ENCODE assay signal across 13 cellular contexts in genomic region chr19:491146-491741, GRCh38. TPM values are rescaled to one million over a fixed set of nuclear protein-coding genes. Genes with fewer than 3 reads are reported as not detected.
DNase-seq lines count a peak whose midpoint lies in the region; ATAC-seq and TF ChIP-seq lines count a peak whose summit lies in the region.
"Had no signal": no experiment of that assay in that cellular context is flagged by ENCODE, and none has a peak within 500 bp of the region (broad histone marks: within the 10 kb centered on the region; RNA-seq: fewer than 3 reads in every experiment).

No MANE protein-coding gene starts in this region.

- no TSS peak for BruUV-seq in Panc1 (replicated peaks; lab: Mats Ljungman, UMichigan)

- no peak for ATAC-seq in activated CD4-positive, alpha-beta T cell treated with anti-CD3 and anti-CD28 coated beads for 36 hours
- ATAC-seq in Panc1 = no peak
- ATAC-seq in GM19397 (IDR thresholded peaks at IDR 0.05; ENCODE audit: unreplicated experiment) = no peak
- ATAC-seq: pancreas, upper lobe of right lung had no signal

- peak; percentile 63 for DNase-seq in activated CD4-positive, alpha-beta T cell treated with anti-CD3 and anti-CD28 coated beads for 36 hours
- no peak for DNase-seq in activated CD4-positive, alpha-beta T cell treated with anti-CD3 and anti-CD28 coated beads, Interleukin-2, amount 10 ng/mL, durations not matched to agents 24 days and 14 days
- DNase-seq in Panc1 (ENCODE audit: low read depth, low spot score) (no peak), islet precursor cell (peak; percentile 52), brain microvascular endothelial cell (no peak)
- DNase-seq: NCI-H1417 treated with DMSO at 0.1 percent for 48 hours, NCI-H510A treated with DMSO at 0.1 percent for 48 hours, upper lobe of right lung had no signal

- H3K4me1 ChIP-seq in Panc1 (ENCODE audit: control insufficient read depth, insufficient read depth, low read length) = peaks cover 16% of the 10 kb centered on the region

- H3K9me3 Mint-ChIP-seq in activated CD4-positive, alpha-beta T cell treated with anti-CD3 and anti-CD28 coated beads for 36 hours (ENCODE audit: low read depth) = no peaks in the 10 kb centered on the region
- H3K9me3 Mint-ChIP-seq in activated CD4-positive, alpha-beta T cell treated with anti-CD3 and anti-CD28 coated beads, Interleukin-2, amount 10 ng/mL, durations not matched to agents 24 days and 14 days = no peaks in the 10 kb centered on the region
- H3K9me3 Mint-ChIP-seq: dendritic cell treated with granulocyte-macrophage colony-stimulating factor and Interleukin-4, amounts not matched to agents 40 ng/mL and 50 ng/mL, for 4 days had no signal

- H3K4me3 Mint-ChIP-seq in activated CD4-positive, alpha-beta T cell treated with anti-CD3 and anti-CD28 coated beads for 36 hours = no peak overlapping the region
- no peak overlapping the region for H3K4me3 Mint-ChIP-seq in activated CD4-positive, alpha-beta T cell treated with anti-CD3 and anti-CD28 coated beads, Interleukin-2, amount 10 ng/mL, durations not matched to agents 24 days and 14 days
- H3K4me3 Mint-ChIP-seq: dendritic cell treated with granulocyte-macrophage colony-stimulating factor and Interleukin-4, amounts not matched to agents 40 ng/mL and 50 ng/mL, for 4 days had no signal

- no peak overlapping the region for H3K27ac Mint-ChIP-seq in activated CD4-positive, alpha-beta T cell treated with anti-CD3 and anti-CD28 coated beads for 36 hours
- no peak overlapping the region for H3K27ac Mint-ChIP-seq in activated CD4-positive, alpha-beta T cell treated with anti-CD3 and anti-CD28 coated beads, Interleukin-2, amount 10 ng/mL, durations not matched to agents 24 days and 14 days
- H3K27ac Mint-ChIP-seq: dendritic cell treated with granulocyte-macrophage colony-stimulating factor and Interleukin-4, amounts not matched to agents 40 ng/mL and 50 ng/mL, for 4 days had no signal

- H3K4me3 ChIP-seq in Panc1 (ENCODE audit: low read depth in 2 of 2, low read length in 2 of 2) = peak overlapping the region; percentile 29 to 67
- H3K4me3 ChIP-seq in brain microvascular endothelial cell (ENCODE audit: low read depth, low read length) = no peak overlapping the region
- H3K4me3 ChIP-seq: pancreas, upper lobe of right lung had no signal

- in situ Hi-C loops in Panc1 (cut with HindIII; ENCODE audit: low pct_unique_long_range_greater_than_20kb, low sequenced_read_pairs) (no loop called here), brain microvascular endothelial cell (cut with HindIII; ENCODE audit: low pct_ligation_motif_present, low sequenced_read_pairs) (no loop called here)

- H3K27me3 ChIP-seq in Panc1 (ENCODE audit: control insufficient read depth, insufficient read depth, low read length) (no peaks in the 10 kb centered on the region), brain microvascular endothelial cell (replicated peaks) (peaks cover 5% of the 10 kb centered on the region)
- H3K27me3 ChIP-seq: pancreas had no signal

- CTCF ChIA-PET in activated CD4-positive, alpha-beta T cell treated with anti-CD3 and anti-CD28 coated beads for 36 hours (lab: Charles Lee) = interaction anchor here (1.5 to 2.1 kb wide), 2 partner anchors 15 to 19 kb away, joined by 5 to 8 read pairs; partner anchors contain the start of gene TPGS1
- CTCF ChIA-PET in Panc1 (lab: Charles Lee) = interaction anchor here (0.6 kb wide), 1 partner anchor 11 kb away, joined by 11 read pairs; no protein-coding TSS in a partner anchor

- POLR2A ChIA-PET in activated CD4-positive, alpha-beta T cell treated with anti-CD3 and anti-CD28 coated beads for 36 hours (lab: Charles Lee) = no interaction called here
- POLR2A ChIA-PET in Panc1 (lab: Charles Lee) = interaction anchor here (0.6 kb wide), 1 partner anchor 22 kb away, joined by 3 read pairs; no protein-coding TSS in a partner anchor

- intact Hi-C loops in activated CD4-positive, alpha-beta T cell treated with anti-CD3 and anti-CD28 coated beads for 36 hours (cut with DNase I, micrococcal nuclease) = no loop called here
- intact Hi-C loops in activated CD4-positive, alpha-beta T cell treated with anti-CD3 and anti-CD28 coated beads, Interleukin-2, amount 10 ng/mL, durations not matched to agents 24 days and 14 days (cut with micrococcal nuclease) = no loop called here
- intact Hi-C loops in Panc1 (cut with micrococcal nuclease; ENCODE audit: unreplicated experiment) = no loop called here

- H3K36me3 Mint-ChIP-seq in activated CD4-positive, alpha-beta T cell treated with anti-CD3 and anti-CD28 coated beads for 36 hours (ENCODE audit: low read depth) = no peaks in the 10 kb centered on the region
- peaks cover 4% of the 10 kb centered on the region for H3K36me3 Mint-ChIP-seq in activated CD4-positive, alpha-beta T cell treated with anti-CD3 and anti-CD28 coated beads, Interleukin-2, amount 10 ng/mL, durations not matched to agents 24 days and 14 days (ENCODE audit: low read depth)

- no peak for TF ChIP-seq CTCF in Panc1 (IDR thresholded peaks at IDR 0.05)
- no peak for TF ChIP-seq CTCF in brain microvascular endothelial cell (IDR thresholded peaks at IDR 0.05; ENCODE audit: low read depth, low read length, missing control alignments)

- H3K27ac ChIP-seq in Panc1 (ENCODE audit: low read length) (peak overlapping the region; percentile 78), brain microvascular endothelial cell (no peak overlapping the region)
- H3K27ac ChIP-seq: pancreas, upper lobe of right lung had no signal

- H3K36me3 ChIP-seq in Panc1 (ENCODE audit: control insufficient read depth, insufficient read depth, low read length) (no peaks in the 10 kb centered on the region; the same call in 1 of the 2 replicates), brain microvascular endothelial cell (replicated peaks) (no peaks in the 10 kb centered on the region)
- H3K36me3 ChIP-seq: pancreas, upper lobe of right lung had no signal

- H3K9me3 ChIP-seq in Panc1 (ENCODE audit: control insufficient read depth, insufficient read depth, low read depth, low read length) = no peaks in the 10 kb centered on the region
- H3K9me3 ChIP-seq: Caco-2, pancreas, upper lobe of right lung had no signal

- peaks cover 2% of the 10 kb centered on the region for H3K4me1 Mint-ChIP-seq in activated CD4-positive, alpha-beta T cell treated with anti-CD3 and anti-CD28 coated beads for 36 hours
- peaks cover 7% of the 10 kb centered on the region for H3K4me1 Mint-ChIP-seq in activated CD4-positive, alpha-beta T cell treated with anti-CD3 and anti-CD28 coated beads, Interleukin-2, amount 10 ng/mL, durations not matched to agents 24 days and 14 days

- peaks cover 3% of the 10 kb centered on the region for H3K27me3 Mint-ChIP-seq in activated CD4-positive, alpha-beta T cell treated with anti-CD3 and anti-CD28 coated beads for 36 hours
- peaks cover 4% of the 10 kb centered on the region for H3K27me3 Mint-ChIP-seq in activated CD4-positive, alpha-beta T cell treated with anti-CD3 and anti-CD28 coated beads, Interleukin-2, amount 10 ng/mL, durations not matched to agents 24 days and 14 days

RNA-seq across cellular contexts. Expression of gene MADCAM1, which starts 5.0 kb away (rescaled TPM):
- total RNA-seq in activated CD4-positive, alpha-beta T cell treated with anti-CD3 and anti-CD28 coated beads for 36 hours = under 1 TPM in 1 of 2 experiments, not detected in 1; 0.14 TPM
- 0.14 and 0.19 TPM in 2 replicates for total RNA-seq in activated CD4-positive, alpha-beta T cell treated with anti-CD3 and anti-CD28 coated beads, Interleukin-2, amount 10 ng/mL, durations not matched to agents 24 days and 14 days
- total RNA-seq in Panc1 (2021; ENCODE audit: unreplicated experiment) = 0.54 TPM
- 3.6 TPM for polyA plus RNA-seq in Panc1 (2012; ENCODE audit: insufficient read length)
- total RNA-seq: mononuclear cell had no signal

RNA-seq across cellular contexts. Expression of gene TPGS1, which starts 16.1 kb away (rescaled TPM):
- total RNA-seq in activated CD4-positive, alpha-beta T cell treated with anti-CD3 and anti-CD28 coated beads for 36 hours = 1 to 10 TPM; 6.4 to 8.4 TPM
- total RNA-seq in activated CD4-positive, alpha-beta T cell treated with anti-CD3 and anti-CD28 coated beads, Interleukin-2, amount 10 ng/mL, durations not matched to agents 24 days and 14 days = 13.5 and 15.6 TPM in 2 replicates
- total RNA-seq in Panc1 (2021; ENCODE audit: unreplicated experiment) = 17.6 TPM
- 19.7 TPM for polyA plus RNA-seq in Panc1 (2012; ENCODE audit: insufficient read length)

RNA-seq across cellular contexts. Expression of gene SHC2, which starts 30.4 kb away (rescaled TPM):
- under 1 TPM in 1 of 2 experiments, not detected in 1; 0.21 TPM for total RNA-seq in activated CD4-positive, alpha-beta T cell treated with anti-CD3 and anti-CD28 coated beads for 36 hours
- not detected in 2 replicates for total RNA-seq in activated CD4-positive, alpha-beta T cell treated with anti-CD3 and anti-CD28 coated beads, Interleukin-2, amount 10 ng/mL, durations not matched to agents 24 days and 14 days
- total RNA-seq in Panc1 (2021; ENCODE audit: unreplicated experiment) = 6.7 TPM
- polyA plus RNA-seq in Panc1 (2012; ENCODE audit: insufficient read length) = 26.8 TPM

RNA-seq across cellular contexts. Expression of gene CDC34, which starts 40.3 kb away (rescaled TPM):
- total RNA-seq in activated CD4-positive, alpha-beta T cell treated with anti-CD3 and anti-CD28 coated beads for 36 hours = 10 to 100 TPM; 36.7 to 41.5 TPM
- 52.8 and 55.0 TPM in 2 replicates for total RNA-seq in activated CD4-positive, alpha-beta T cell treated with anti-CD3 and anti-CD28 coated beads, Interleukin-2, amount 10 ng/mL, durations not matched to agents 24 days and 14 days
- total RNA-seq in Panc1 (2021; ENCODE audit: unreplicated experiment) = 80.5 TPM
- polyA plus RNA-seq in Panc1 (2012; ENCODE audit: insufficient read length) = 116 TPM

RNA-seq across cellular contexts. Expression of gene GZMM, which starts 52.6 kb away (rescaled TPM):
- 10 to 100 TPM; 22.5 to 25.3 TPM for total RNA-seq in activated CD4-positive, alpha-beta T cell treated with anti-CD3 and anti-CD28 coated beads for 36 hours
- 37.6 and 40.9 TPM in 2 replicates for total RNA-seq in activated CD4-positive, alpha-beta T cell treated with anti-CD3 and anti-CD28 coated beads, Interleukin-2, amount 10 ng/mL, durations not matched to agents 24 days and 14 days
- total RNA-seq in Panc1 (2021; ENCODE audit: unreplicated experiment) = 0.69 TPM
- polyA plus RNA-seq in Panc1 (2012; ENCODE audit: insufficient read length) = 1.4 TPM
- total RNA-seq: Caco-2 had no signal

Comparison
In these comparisons a context has a peak if more than half of its experiments do, and no peak if none do; other contexts are left out.
1. DNase-seq: peak in activated CD4-positive, alpha-beta T cell treated with anti-CD3 and anti-CD28 coated beads for 36 hours (single experiment) and islet precursor cell (single experiment); none in activated CD4-positive, alpha-beta T cell treated with anti-CD3 and anti-CD28 coated beads, Interleukin-2, amount 10 ng/mL, durations not matched to agents 24 days and 14 days (single experiment), Panc1 (single experiment) and brain microvascular endothelial cell (single experiment).